32 cellular contexts compared by ENCODE assay signal in the genomic region with DNA sequence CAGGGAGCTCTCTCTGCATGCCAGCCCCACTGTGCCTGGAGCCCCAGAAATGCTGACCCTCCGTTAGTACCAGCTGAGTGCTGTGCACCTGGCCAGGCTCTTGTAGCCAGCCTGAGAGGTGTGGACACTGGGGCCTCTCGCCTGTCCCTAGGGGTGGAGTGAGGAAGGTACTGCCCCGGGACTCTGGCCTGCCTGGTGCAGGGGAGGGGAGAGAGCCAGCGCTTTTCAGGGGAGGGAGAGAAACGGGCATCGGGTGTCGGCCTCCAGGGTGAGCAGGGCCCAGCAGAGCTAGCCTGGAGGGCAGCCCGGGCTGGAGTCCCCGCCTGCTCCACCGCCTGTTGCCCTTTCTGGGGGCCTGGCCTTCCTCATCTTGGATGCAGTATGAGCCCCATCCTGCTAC. TPM values are rescaled to one million over a fixed set of nuclear protein-coding genes. Genes with fewer than 3 reads are reported as not detected.
A peak's percentile ranks its signal among the peaks of the same experiment; 100 is the strongest.
DNase-seq lines count a peak whose midpoint lies in the region; ATAC-seq, FAIRE-seq and TF ChIP-seq lines count a peak whose summit lies in the region.
"Had no signal": no experiment of that assay in that cellular context is flagged by ENCODE, and none has a peak within 500 bp of the region (broad histone marks: within the 10 kb centered on the region; RNA-seq: fewer than 3 reads in every experiment).

No MANE protein-coding gene starts in this region.

- peaks cover 30% of the 10 kb centered on the region for H3K27me3 Mint-ChIP-seq in endothelial cell (ENCODE audit: unreplicated experiment)
- H3K27me3 Mint-ChIP-seq: activated CD4-positive, alpha-beta memory T cell treated with anti-CD3 and anti-CD28 coated beads for 36 hours; B cell; memory B cell had no signal

- TF ChIP-seq EP300 in H1 (IDR thresholded peaks at IDR 0.05; ENCODE audit: borderline replicate concordance in 1 of 2, low read depth in 2 of 2, low read length in 2 of 2): no peak

- H4K8ac ChIP-seq in H1 (ENCODE audit: extremely low read depth, insufficient read depth, low read length): no peak overlapping the region; the same call in 1 of the 2 replicates

- H3K4ac ChIP-seq in H1 (replicated peaks; ENCODE audit: insufficient read length, low read depth, low read length): no peak overlapping the region

- H3K9me3 Mint-ChIP-seq in endothelial cell (ENCODE audit: unreplicated experiment): peaks cover 9% of the 10 kb centered on the region
- H3K9me3 Mint-ChIP-seq: memory B cell had no signal

- H2BK15ac ChIP-seq in H1 (ENCODE audit: low read length): no peak overlapping the region

- H3K9ac ChIP-seq in BLaER1 (0 out of 2 replicates have a peak overlapping the region, but pooled peaks have one; percentile 39), H1 (replicated peaks in 1 of 4; ENCODE audit: extremely low read depth in 1 of 4, low read depth in 3 of 4, low read length in 3 of 4) (no peak overlapping the region)
- H3K9ac ChIP-seq: KMS-11 had no signal

- H4K5ac ChIP-seq in H1 (ENCODE audit: insufficient read length, low read depth, low read length): no peak overlapping the region

- H3K4me1 ChIP-seq in BLaER1: peaks cover 99% of the 10 kb centered on the region
- H3K4me1 ChIP-seq in H1 (replicated peaks in 1 of 4; ENCODE audit: control insufficient read depth in 3 of 4, insufficient read depth in 4 of 4, low read length in 3 of 4): no peaks in the 10 kb centered on the region
- peaks cover 5% of the 10 kb centered on the region for H3K4me1 ChIP-seq in osteoblast (ENCODE audit: insufficient read depth, low read length)

- no peak overlapping the region for H3K23ac ChIP-seq in H1 (ENCODE audit: insufficient read length)

- H3K27ac ChIP-seq in BLaER1 (peak overlapping the region; percentile 76), H1 (ENCODE audit: low read depth, low read length) (no peak overlapping the region; the same call in 1 of the 2 replicates), osteoblast (ENCODE audit: low read depth, low read length) (peak overlapping the region; percentile 28)
- H3K27ac ChIP-seq: body of pancreas, HL-60, KMS-11 had no signal

- POLR2A ChIA-PET in H1 (lab: Charles Lee; ENCODE audit: partially characterized antibody): interaction anchor here (0.6 to 0.8 kb wide), 2 partner anchors 12 to 163 kb away, joined by 3 read pairs; no protein-coding TSS in a partner anchor

- no peak for FAIRE-seq in H1 (lab: Jason Lieb, UNC)
- FAIRE-seq: frontal cortex, GM12892 had no signal

- TF ChIP-seq CTCF in H1 (IDR thresholded peaks at IDR 0.05; ENCODE audit: control extremely low read depth in 1 of 3, insufficient read depth in 1 of 3, low read depth in 1 of 3, low read length in 3 of 3) (peak in 1 of 3 experiments; percentile 35; a peak in 1 of 4 replicates), osteoblast (IDR thresholded peaks at IDR 0.05; ENCODE audit: extremely low read depth, low read depth, low read length) (no peak), endothelial cell (IDR thresholded peaks at IDR 0.05; ENCODE audit: unreplicated experiment) (no peak), GM20000 (IDR thresholded peaks at IDR 0.05; ENCODE audit: extremely low read depth, missing control alignments) (no peak)

- H4K91ac ChIP-seq in H1 (replicated peaks; ENCODE audit: insufficient read length, low read length): no peak overlapping the region

- no peaks in the 10 kb centered on the region for H3K9me3 ChIP-seq in BLaER1
- peaks cover 36 to 86% of the 10 kb centered on the region in 2 experiments for H3K9me3 ChIP-seq in H1 (ENCODE audit: insufficient read depth in 2 of 2, low read depth in 1 of 2, low read length in 1 of 2)
- H3K9me3 ChIP-seq in osteoblast (ENCODE audit: low read depth, low read length): no peaks in the 10 kb centered on the region
- H3K9me3 ChIP-seq: adrenal gland, body of pancreas, MG63, tibial artery had no signal

- H2AFZ ChIP-seq in H1 (ENCODE audit: low read length): no peak overlapping the region
- no peak overlapping the region for H2AFZ ChIP-seq in osteoblast (ENCODE audit: low read length)

- no peaks in the 10 kb centered on the region for H3K27me3 ChIP-seq in BLaER1
- no peaks in the 10 kb centered on the region for H3K27me3 ChIP-seq in H1 (replicated peaks in 1 of 4; ENCODE audit: control insufficient read depth in 3 of 4, extremely low read depth in 1 of 4, insufficient read depth in 3 of 4, low read length in 3 of 4)
- H3K27me3 ChIP-seq in osteoblast (ENCODE audit: insufficient read depth, low read length): no peaks in the 10 kb centered on the region
- H3K27me3 ChIP-seq: adrenal gland, body of pancreas, MG63, tibial artery had no signal

- peaks cover 100% of the 10 kb centered on the region for H4K20me1 ChIP-seq in BLaER1
- peaks cover 0 to 4% of the 10 kb centered on the region in 2 experiments for H4K20me1 ChIP-seq in H1 (replicated peaks in 1 of 2; ENCODE audit: control insufficient read depth in 1 of 2, insufficient read depth in 2 of 2, low read length in 2 of 2)
- peaks cover 91% of the 10 kb centered on the region for H4K20me1 ChIP-seq in osteoblast (ENCODE audit: insufficient read depth, low read length)

- TF ChIP-seq POLR2A in H1 (IDR thresholded peaks at IDR 0.05; ENCODE audit: control extremely low read depth in 1 of 2, low read depth in 2 of 2, low read length in 2 of 2): no peak

- no peaks in the 10 kb centered on the region for H3K79me2 ChIP-seq in H1 (ENCODE audit: control insufficient read depth in 1 of 2, insufficient read depth in 2 of 2, low read length in 2 of 2)
- peaks cover 99% of the 10 kb centered on the region for H3K79me2 ChIP-seq in osteoblast (ENCODE audit: insufficient read depth, low read length)

- no peak overlapping the region for H3K18ac ChIP-seq in H1 (ENCODE audit: extremely low read depth, low read length)

- ATAC-seq in GM21737 (IDR thresholded peaks at IDR 0.05; ENCODE audit: unreplicated experiment) (no peak), GM19395 (IDR thresholded peaks at IDR 0.05; ENCODE audit: unreplicated experiment) (no peak)
- ATAC-seq: activated CD4-positive, CD25-positive, alpha-beta regulatory T cell treated with anti-CD3 and anti-CD28 coated beads, Interleukin-2, amount 50 U/mL, for 24 hours; body of pancreas; left lobe of liver; right cardiac atrium had no signal

- peak overlapping the region; percentile 60 for H3K4me2 ChIP-seq in BLaER1
- H3K4me2 ChIP-seq in H1 (ENCODE audit: insufficient read depth in 1 of 2, low read depth in 2 of 2, low read length in 2 of 2): no peak overlapping the region
- no peak overlapping the region for H3K4me2 ChIP-seq in osteoblast (ENCODE audit: insufficient read depth, low read length)
- H3K4me2 ChIP-seq: KMS-11 had no signal

- H2BK12ac ChIP-seq in H1 (ENCODE audit: low read depth, low read length): no peak overlapping the region

- H3K23me2 ChIP-seq in H1 (ENCODE audit: low read depth, low read length): no peaks in the 10 kb centered on the region

- H3K4me1 Mint-ChIP-seq in endothelial cell (ENCODE audit: unreplicated experiment): peaks cover 4% of the 10 kb centered on the region

- H3K4me3 ChIP-seq in BLaER1: no peak overlapping the region
- H3K4me3 ChIP-seq in H1 (ENCODE audit: extremely low read depth in 1 of 4, insufficient read depth in 2 of 4, low read depth in 3 of 4, low read length in 4 of 4): no peak overlapping the region
- H3K4me3 ChIP-seq in osteoblast (ENCODE audit: insufficient read depth, low read length): no peak overlapping the region
- H3K4me3 ChIP-seq: adrenal gland, body of pancreas, dorsolateral prefrontal cortex, MG63, tibial artery had no signal

- H2BK5ac ChIP-seq in H1 (ENCODE audit: low read depth, low read length): 0 out of 2 replicates have a peak overlapping the region, but pooled peaks have one; percentile 19

- no peak overlapping the region for H3K27ac Mint-ChIP-seq in endothelial cell (ENCODE audit: unreplicated experiment)
- H3K27ac Mint-ChIP-seq: activated CD4-positive, alpha-beta memory T cell treated with anti-CD3 and anti-CD28 coated beads for 36 hours; activated naive CD4-positive, alpha-beta T cell treated with anti-CD3 and anti-CD28 coated beads for 36 hours; activated T-helper 1 cell treated with anti-CD3 and anti-CD28 coated beads, Interleukin-12 subunit alpha, Interleukin-12 subunit beta, Interleukin-2, Interleukin-4 antibody, amounts not matched to agents 30 ng/mL and 10 ng/mL and 1 ng/mL, durations not matched to agents 14 hours and 24 hours and 36 hours; B cell had no signal

- H2BK20ac ChIP-seq in H1 (ENCODE audit: low read length): no peak overlapping the region

- CTCF ChIA-PET in H1 (lab: Charles Lee; ENCODE audit: partially characterized antibody): interaction anchor here (0.6 to 1.4 kb wide), 3 partner anchors 8 to 950 kb away, joined by 3 to 5 read pairs (median 3); no protein-coding TSS in a partner anchor

- H2AK5ac ChIP-seq in H1 (ENCODE audit: low read depth, low read length): no peak overlapping the region

- no peak overlapping the region for H3K4me3 Mint-ChIP-seq in endothelial cell (ENCODE audit: unreplicated experiment)
- H3K4me3 Mint-ChIP-seq: activated CD4-positive, alpha-beta memory T cell treated with anti-CD3 and anti-CD28 coated beads for 36 hours; activated naive CD4-positive, alpha-beta T cell treated with anti-CD3 and anti-CD28 coated beads for 36 hours; activated T-helper 1 cell treated with anti-CD3 and anti-CD28 coated beads, Interleukin-12 subunit alpha, Interleukin-12 subunit beta, Interleukin-2, Interleukin-4 antibody, amounts not matched to agents 30 ng/mL and 10 ng/mL and 1 ng/mL, durations not matched to agents 14 hours and 24 hours and 36 hours; B cell; memory B cell had no signal

- H2BK120ac ChIP-seq in H1 (replicated peaks; ENCODE audit: low read depth, low read length): no peak overlapping the region

- no peak overlapping the region for H3K56ac ChIP-seq in H1 (replicated peaks; ENCODE audit: insufficient read length, low read depth, low read length)

- H3K14ac ChIP-seq in H1 (ENCODE audit: insufficient read length): no peak overlapping the region

- H3K36me3 ChIP-seq in BLaER1 (peaks cover 87% of the 10 kb centered on the region), H1 (ENCODE audit: control insufficient read depth in 2 of 4, insufficient read depth in 4 of 4, low read length in 3 of 4) (peaks cover 0 to 5% (median 0%) of the 10 kb centered on the region in 4 experiments; a peak in 2 of 8 replicates), osteoblast (ENCODE audit: insufficient read depth, low read length) (peaks cover 58% of the 10 kb centered on the region)

- 0 out of 4 replicates have a peak, but pooled peaks of 1 of the 2 experiments have one; percentile 1 for TF ChIP-seq RAD21 in H1 (IDR thresholded peaks at IDR 0.05 in 1 of 2, conservative IDR thresholded peaks at IDR 0.05 in 1 of 2; ENCODE audit: low read depth in 2 of 2, low read length in 2 of 2)

- DNase-seq in H4 (ENCODE audit: low spot score): peak; percentile 5
- DNase-seq in H1 (ENCODE audit: low read depth in 1 of 2, low spot score in 2 of 2): no peak
- peak; percentile 88 for DNase-seq in osteoblast (ENCODE audit: insufficient read length, low spot score, missing footprints)
- DNase-seq in endothelial cell (ENCODE audit: low spot score): no peak
- DNase-seq in GM20000 (ENCODE audit: low spot score): no peak
- DNase-seq: activated CD4-positive, alpha-beta memory T cell treated with anti-CD3 and anti-CD28 coated beads for 36 hours; activated naive CD4-positive, alpha-beta T cell treated with anti-CD3 and anti-CD28 coated beads for 36 hours; adrenal gland; body of pancreas; DMS153; dorsolateral prefrontal cortex; NCI-H1105 treated with DMSO at 0.1 percent for 48 hours; NCI-H1930; NCI-H2171 treated with DMSO at 0.1 percent for 48 hours; NCI-H510A; right cardiac atrium; stimulated activated CD4-positive, alpha-beta T cell treated with anti-CD3 and anti-CD28 coated beads, Interleukin-12 subunit alpha, Interleukin-12 subunit beta, amount 100 ng/mL, for 4 hours; stimulated activated CD4-positive, alpha-beta T cell treated with anti-CD3 and anti-CD28 coated beads, Interleukin-2, amount 100 ng/mL, for 48 hours; tibial artery had no signal

- WGBS in H1 (ENCODE audit: extremely low coverage in 1 of 2, insufficient coverage in 1 of 2, insufficient read length in 1 of 2, insufficient replicate concordance in 2 of 2, low coverage in 1 of 2, low lambda C conversion rate in 2 of 2, missing lambda C conversion rate in 1 of 2), 2 experiments: 78% methylated on average over 10 of the region's 10 CpGs; no CpG with 5 or more reads in 1 of the 2 experiments

- H3K36me3 Mint-ChIP-seq in endothelial cell (ENCODE audit: low read depth, unreplicated experiment): peaks cover 49% of the 10 kb centered on the region

- peaks cover 3% of the 10 kb centered on the region; the same call in 1 of the 2 replicates for H3K79me1 ChIP-seq in H1 (ENCODE audit: low read depth, low read length)

RNA-seq across cellular contexts. Expression of gene MAP2K3, which starts 13.1 kb away (rescaled TPM):
- 5.8 and 7.6 TPM in 2 replicates for total RNA-seq in H4 (2014; rRNA removed; shearing (Covaris generic))
- 32.4 and 33.5 TPM in 2 replicates for total RNA-seq in H1 (2021; fragmentation: NEBNext Ultra II Directional; extraction: Animal tissue kit (Norgen Biotek cat#: 25700))
- polyA plus RNA-seq in H1 (2011; rRNA removed): 16.9 and 24.3 TPM in 2 replicates
- polyA plus RNA-seq in H1 (2011; cell fraction: cytosol; rRNA removed): 15.7 TPM
- polyA plus RNA-seq in H1 (2011; cell fraction: nucleus; rRNA removed): 17.8 TPM
- polyA plus RNA-seq in H1 (2012, experiment 1 of 2): 17.6 to 31.6 TPM (median 28.7 TPM) in 4 replicates
- polyA plus RNA-seq in H1 (2012, experiment 2 of 2): 29.4 TPM
- 19.3 TPM for polyA plus RNA-seq in H1 (2013, experiment 1 of 2)
- 20.9 TPM for polyA plus RNA-seq in H1 (2013, experiment 2 of 2)
- 8.4 and 10.1 TPM in 2 replicates for polyA minus RNA-seq in H1 (2011; rRNA and poly(A)+ RNA removed)
- 8.6 TPM for polyA minus RNA-seq in H1 (2011; cell fraction: cytosol; rRNA and poly(A)+ RNA removed)
- polyA minus RNA-seq in H1 (2011; cell fraction: nucleus; rRNA and poly(A)+ RNA removed): 13.8 TPM
- total RNA-seq in osteoblast (24.5 and 27.5 TPM in 2 replicates), endothelial cell (ENCODE audit: unreplicated experiment) (65.8 TPM)

RNA-seq across cellular contexts. Expression of gene NATD1, which starts 44.4 kb away (rescaled TPM):
- total RNA-seq in H4 (2014; rRNA removed; shearing (Covaris generic)): 0.21 and 0.81 TPM in 2 replicates
- 7.5 and 8.4 TPM in 2 replicates for total RNA-seq in H1 (2021; fragmentation: NEBNext Ultra II Directional; extraction: Animal tissue kit (Norgen Biotek cat#: 25700))
- 5.4 and 8.8 TPM in 2 replicates for polyA plus RNA-seq in H1 (2011; rRNA removed)
- polyA plus RNA-seq in H1 (2011; cell fraction: cytosol; rRNA removed): 6.3 TPM
- polyA plus RNA-seq in H1 (2011; cell fraction: nucleus; rRNA removed): 7.7 TPM
- 5.8 to 7.2 TPM (median 5.9 TPM) in 4 replicates for polyA plus RNA-seq in H1 (2012, experiment 1 of 2)
- polyA plus RNA-seq in H1 (2012, experiment 2 of 2): 5.1 TPM
- polyA plus RNA-seq in H1 (2013, experiment 1 of 2): 4.8 TPM
- polyA plus RNA-seq in H1 (2013, experiment 2 of 2): 4.8 TPM
- polyA minus RNA-seq in H1 (2011; rRNA and poly(A)+ RNA removed): 4.7 and 6.3 TPM in 2 replicates
- 5.9 TPM for polyA minus RNA-seq in H1 (2011; cell fraction: cytosol; rRNA and poly(A)+ RNA removed)
- 5.7 TPM for polyA minus RNA-seq in H1 (2011; cell fraction: nucleus; rRNA and poly(A)+ RNA removed)
- 13.0 and 15.2 TPM in 2 replicates for total RNA-seq in osteoblast
- total RNA-seq in endothelial cell (ENCODE audit: unreplicated experiment): 30.3 TPM

Comparison
In these comparisons a context has a peak if more than half of its experiments do, and no peak if none do; other contexts are left out.
1. DNase-seq: peak in H4 (single experiment) and osteoblast (single experiment); none in H1 (0 of 2), endothelial cell (single experiment) and GM20000 (single experiment).